24 cellular contexts compared by ENCODE assay signal in the genomic region with DNA sequence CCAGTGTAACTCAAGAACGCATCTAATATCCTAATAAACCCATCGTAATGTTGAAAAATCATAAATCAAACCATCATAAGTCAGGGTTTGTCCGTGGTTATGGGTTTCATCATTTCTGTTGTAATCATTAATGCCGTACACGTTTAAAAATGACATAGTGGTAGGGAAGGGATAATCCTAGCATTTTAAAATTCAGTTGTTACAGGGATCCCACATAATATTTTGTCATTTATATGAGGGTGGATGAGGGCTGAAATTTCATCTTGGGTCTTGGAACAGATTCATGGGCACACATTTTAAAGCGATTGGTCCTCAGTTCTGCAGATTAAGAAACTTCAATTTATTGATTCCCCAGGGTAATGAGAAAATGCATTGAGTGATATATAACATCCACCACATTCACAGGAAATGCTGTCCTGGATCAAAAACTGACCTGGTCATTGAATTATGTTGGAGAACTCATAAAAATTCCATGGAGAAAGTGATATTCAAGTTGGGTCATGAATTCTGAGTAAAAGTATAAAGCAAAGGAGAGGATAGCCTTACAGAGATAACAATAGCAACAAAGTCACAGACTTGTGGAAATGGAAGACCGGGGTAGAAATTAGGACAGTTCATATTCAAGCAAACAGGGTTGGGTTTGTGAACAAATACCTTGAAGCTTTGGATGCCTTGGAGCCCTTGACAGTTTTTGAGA.
DNase-seq lines count a peak whose midpoint lies in the region; TF ChIP-seq lines count a peak whose summit lies in the region.
"Had no signal": no experiment of that assay in that cellular context is flagged by ENCODE, and none has a peak within 500 bp of the region (broad histone marks: within the 10 kb centered on the region; RNA-seq: fewer than 3 reads in every experiment).

No MANE protein-coding gene starts in this region.

- H3K4me3 ChIP-seq in Karpas-422 (ENCODE audit: low read length) (no peak overlapping the region), astrocyte of the spinal cord (ENCODE audit: low read depth, low read length) (no peak overlapping the region), vagina (no peak overlapping the region)
- H3K4me3 ChIP-seq: ascending aorta, heart right ventricle, pancreas, sigmoid colon, transverse colon had no signal

- H2AFZ ChIP-seq in Karpas-422 (ENCODE audit: low read length): no peak overlapping the region

- no peaks in the 10 kb centered on the region for H3K79me2 ChIP-seq in Karpas-422 (ENCODE audit: low read length)

- H3K9me2 ChIP-seq in Karpas-422 (replicated peaks; ENCODE audit: insufficient read depth, low read length): no peaks in the 10 kb centered on the region

- TF ChIP-seq CTCF in astrocyte of the spinal cord (IDR thresholded peaks at IDR 0.05; ENCODE audit: low read depth, low read length): peak; percentile 1
- TF ChIP-seq CTCF in vagina (IDR thresholded peaks at IDR 0.05): no peak

- intact Hi-C loops in vagina (cut with DNase I): no loop called here

- H3K36me3 ChIP-seq in Karpas-422 (ENCODE audit: insufficient read depth, low read length) (no peaks in the 10 kb centered on the region), vagina (no peaks in the 10 kb centered on the region)
- H3K36me3 ChIP-seq: ascending aorta, heart right ventricle, pancreas, sigmoid colon, transverse colon had no signal

- no peaks in the 10 kb centered on the region for H3K27me3 ChIP-seq in Karpas-422 (ENCODE audit: low read length)
- H3K27me3 ChIP-seq in vagina: no peaks in the 10 kb centered on the region
- H3K27me3 ChIP-seq: ascending aorta, transverse colon had no signal

- H3K27ac ChIP-seq in Karpas-422 (ENCODE audit: low read length): no peak overlapping the region
- no peak overlapping the region for H3K27ac ChIP-seq in vagina
- H3K27ac ChIP-seq: ascending aorta, heart right ventricle, pancreas, sigmoid colon, transverse colon, VCaP had no signal

- H3K4me1 ChIP-seq in Karpas-422 (ENCODE audit: low read length): no peaks in the 10 kb centered on the region
- H3K4me1 ChIP-seq in vagina: no peaks in the 10 kb centered on the region
- H3K4me1 ChIP-seq: ascending aorta, pancreas, sigmoid colon, transverse colon had no signal

- H3K9me3 ChIP-seq in Karpas-422 (ENCODE audit: low read length): peaks cover 78% of the 10 kb centered on the region
- no peaks in the 10 kb centered on the region for H3K9me3 ChIP-seq in vagina
- H3K9me3 ChIP-seq: ascending aorta, pancreas had no signal

- in situ Hi-C loops in astrocyte of the spinal cord (cut with HindIII; ENCODE audit: low sequenced_read_pairs): no loop called here

- no peaks in the 10 kb centered on the region for H4K20me1 ChIP-seq in Karpas-422 (ENCODE audit: insufficient read depth, low read depth, low read length)

- peak; percentile 91 for DNase-seq in Daoy (ENCODE audit: low read depth)
- peak; percentile 41 for DNase-seq in Karpas-422
- DNase-seq in astrocyte of the spinal cord (ENCODE audit: low read depth, low spot score): no peak
- peak; percentile 32 for DNase-seq in inferior parietal cortex (ENCODE audit: extremely low spot score)
- DNase-seq in NCI-H1417 (lab: John Stamatoyannopoulos, UW): no peak
- no peak for DNase-seq in vagina (ENCODE audit: extremely low spot score in 2 of 2)
- no peak for DNase-seq in activated T-cell treated with anti-CD3 and anti-CD28 coated beads, Interleukin-2, amount 50 U/mL, for 1 hour
- DNase-seq: activated CD4-positive, alpha-beta T cell treated with anti-CD3 and anti-CD28 coated beads, Interleukin-2, amount 50 U/mL, for 4 hours; activated naive CD4-positive, alpha-beta T cell treated with anti-CD3 and anti-CD28 coated beads, Interleukin-2, amount 10 ng/mL, durations not matched to agents 7 days and 5 days; effector memory CD8-positive, alpha-beta T cell; GDM1; H7; heart right ventricle; naive thymus-derived CD4-positive, alpha-beta T cell; NCI-H187 treated with DMSO at 0.1 percent for 48 hours; NCI-H446; pancreas; SIG-M5; sigmoid colon; stimulated activated naive CD4-positive, alpha-beta T cell treated with Interleukin-2 at 50 U/mL for 16 hours; T-helper 17 cell; transverse colon had no signal

- no peak overlapping the region for H3K9ac ChIP-seq in Karpas-422 (ENCODE audit: low read length)

- no peak for TF ChIP-seq POLR2A in vagina (IDR thresholded peaks at IDR 0.05)

- H3K4me2 ChIP-seq in Karpas-422 (ENCODE audit: low read depth, low read length, poor library complexity, severe bottlenecking): no peak overlapping the region

Comparison
In these comparisons a context has a peak if more than half of its experiments do, and no peak if none do; other contexts are left out.
1. DNase-seq: peak in Daoy (single experiment), Karpas-422 (single experiment) and inferior parietal cortex (single experiment); none in astrocyte of the spinal cord (single experiment), NCI-H1417 (0 of 3), vagina (0 of 2) and activated T-cell treated with anti-CD3 and anti-CD28 coated beads, Interleukin-2, amount 50 U/mL, for 1 hour (single experiment).